9 cellular contexts compared by ENCODE assay signal in genomic region chr20:16729080-16729479, GRCh38. TPM values are rescaled to one million over a fixed set of nuclear protein-coding genes. Genes with fewer than 3 reads are reported as not detected.
DNase-seq lines count a peak whose midpoint lies in the region; ATAC-seq, FAIRE-seq and TF ChIP-seq lines count a peak whose summit lies in the region.
"Had no signal": no experiment of that assay in that cellular context is flagged by ENCODE, and none has a peak within 500 bp of the region (broad histone marks: within the 10 kb centered on the region; RNA-seq: fewer than 3 reads in every experiment).

No MANE protein-coding gene starts in this region.

- intact Hi-C loops in Right ventricle myocardium inferior (cut with DNase I), result no loop called here
- intact Hi-C loops in K562 (cut with micrococcal nuclease), result no loop called here
- intact Hi-C loops in vagina (cut with DNase I), result no loop called here

- 100% methylated on average over 1 of the region's 1 CpG for WGBS in K562 (ENCODE audit: insufficient coverage, low coverage, missing lambda C conversion rate)

- no peaks in the 10 kb centered on the region for H3K9me1 ChIP-seq in K562 (ENCODE audit: control insufficient read depth, insufficient read depth, low read length)

- H3K27me3 ChIP-seq in right atrium auricular region (no peaks in the 10 kb centered on the region), K562 (ENCODE audit: control insufficient read depth in 2 of 2, insufficient read depth in 2 of 2, low read length in 2 of 2) (no peaks in the 10 kb centered on the region), muscle layer of duodenum (ENCODE audit: low read depth, low read length) (no peaks in the 10 kb centered on the region), vagina (no peaks in the 10 kb centered on the region)

- peaks cover 0 to 17% of the 10 kb centered on the region in 2 donors for H3K4me1 ChIP-seq in right atrium auricular region
- H3K4me1 ChIP-seq in K562 (replicated peaks in 1 of 2; ENCODE audit: control insufficient read depth in 2 of 2, insufficient read depth in 2 of 2, low read length in 2 of 2), result peaks cover 0 to 3% of the 10 kb centered on the region in 2 experiments; a peak in 3 of 5 replicates
- H3K4me1 ChIP-seq in muscle layer of duodenum (ENCODE audit: control insufficient read depth in 1 of 2, insufficient read depth in 2 of 2, low read length in 2 of 2), result peaks cover 4 to 19% of the 10 kb centered on the region in 2 donors
- peaks cover 23% of the 10 kb centered on the region for H3K4me1 ChIP-seq in vagina

- H4K20me1 ChIP-seq in K562 (replicated peaks; ENCODE audit: control insufficient read depth, insufficient read depth, low read length), result 0 out of 2 replicates have a peak, but pooled peaks cover 8% of the 10 kb centered on the region

- H3K9me3 ChIP-seq in right atrium auricular region (peaks cover 0 to 10% of the 10 kb centered on the region in 2 donors), K562 (replicated peaks; ENCODE audit: control insufficient read depth, insufficient read depth, low read depth, low read length) (peaks cover 8% of the 10 kb centered on the region), muscle layer of duodenum (ENCODE audit: control insufficient read depth in 1 of 2, low read length in 2 of 2) (peaks cover 0 to 2% of the 10 kb centered on the region in 2 donors), vagina (no peaks in the 10 kb centered on the region)

- no peak for TF ChIP-seq RAD21 in K562 (CRISPR knock-in tag; conservative IDR thresholded peaks at IDR 0.05 in 1 of 2, IDR thresholded peaks at IDR 0.05 in 1 of 2)

- POLR2A ChIA-PET in K562 (lab: Yijun Ruan, JAX), result no interaction called here

- DNase-seq in right atrium auricular region (ENCODE audit: low spot score), result no peak
- no peak for DNase-seq in Right ventricle myocardium inferior (ENCODE audit: missing footprints)
- DNase-seq in K562 (ENCODE audit: extremely low read depth in 1 of 4, low spot score in 3 of 4), result no peak
- DNase-seq in vagina (ENCODE audit: extremely low spot score in 2 of 2), result no peak
- no peak for DNase-seq in putamen (ENCODE audit: low spot score)
- DNase-seq in NCI-H1417 (lab: John Stamatoyannopoulos, UW), result no peak

- H3K36me3 ChIP-seq in right atrium auricular region (peaks cover 12% of the 10 kb centered on the region), K562 (ENCODE audit: control insufficient read depth, insufficient read depth, low read length) (peaks cover 22% of the 10 kb centered on the region; the same call in 2 of the 3 replicates), muscle layer of duodenum (ENCODE audit: control insufficient read depth in 1 of 2, insufficient read depth in 2 of 2, low read length in 2 of 2) (peaks cover 20 to 21% of the 10 kb centered on the region in 2 donors), vagina (peaks cover 0 to 21% of the 10 kb centered on the region in 2 donors)

- no peak for ATAC-seq in Right ventricle myocardium inferior
- ATAC-seq in K562, result no peak
- ATAC-seq in GM19455 (IDR thresholded peaks at IDR 0.05; ENCODE audit: unreplicated experiment), result no peak

- H3K27ac ChIP-seq in right atrium auricular region, result peak overlapping the region; percentile 77 to 86
- H3K27ac ChIP-seq in K562 (ENCODE audit: extremely low read depth, low read depth, low read length), result peak overlapping the region; percentile 95; the same call in 1 of the 3 replicates
- no peak overlapping the region for H3K27ac ChIP-seq in muscle layer of duodenum (ENCODE audit: low read length)
- H3K27ac ChIP-seq in vagina, result no peak overlapping the region

- in situ Hi-C loops in K562 (cut with MboI), result no loop called here

- H3K4me3 ChIP-seq in right atrium auricular region (peak overlapping the region; percentile 82 to 85), K562 (no peak overlapping the region), muscle layer of duodenum (ENCODE audit: low read depth in 1 of 2, low read length in 2 of 2) (peak overlapping the region; percentile 93 to 98), vagina (peak overlapping the region; percentile 71 to 97)

- BruUV-seq in K562 (replicated peaks; lab: Mats Ljungman, UMichigan), result no TSS peak

- TF ChIP-seq CTCF in right atrium auricular region (IDR thresholded peaks at IDR 0.05), result no peak
- no peak for TF ChIP-seq CTCF in K562 (IDR thresholded peaks at IDR 0.05 in 2 of 3, conservative IDR thresholded peaks at IDR 0.05 in 1 of 3; ENCODE audit: insufficient read depth in 2 of 3, low read depth in 1 of 3, low read length in 3 of 3)
- TF ChIP-seq CTCF in vagina (IDR thresholded peaks at IDR 0.05), result no peak

- CTCF ChIA-PET in K562 (lab: Yijun Ruan, JAX; ENCODE audit: low intra/inter-chr PET ratio), result no interaction called here

- TF ChIP-seq POLR2A in K562 (conservative IDR thresholded peaks at IDR 0.05), result no peak
- no peak for TF ChIP-seq POLR2A in vagina (IDR thresholded peaks at IDR 0.05)

- TF ChIP-seq EP300 in K562 (IDR thresholded peaks at IDR 0.05; ENCODE audit: low read length), result no peak

- peak overlapping the region; percentile 95; the same call in 1 of the 2 replicates for H3K4me2 ChIP-seq in K562 (ENCODE audit: insufficient read depth, low read length)

- peak overlapping the region; percentile 100 for H2AFZ ChIP-seq in K562 (ENCODE audit: low read depth, low read length)

- H3K9ac ChIP-seq in K562 (ENCODE audit: insufficient read depth in 1 of 2, low read depth in 2 of 2, low read length in 2 of 2), result no peak overlapping the region

- no peak for FAIRE-seq in K562 (lab: Jason Lieb, UNC)

- peaks cover 21% of the 10 kb centered on the region for H3K79me2 ChIP-seq in K562 (ENCODE audit: control insufficient read depth, insufficient read depth, low read length)

TF ChIP-seq in K562, 482 proteins besides CTCF, POLR2A, EP300 and RAD21 (continues in another document):
- no peak for TF ChIP-seq RCOR1 (IDR thresholded peaks at IDR 0.05; ENCODE audit: borderline replicate concordance in 1 of 2, low read depth in 2 of 2, low read length in 2 of 2)
- no peak for TF ChIP-seq SIX5 (IDR thresholded peaks at IDR 0.05; ENCODE audit: borderline replicate concordance in 1 of 2, insufficient read depth in 1 of 2, low read depth in 1 of 2, low read length in 2 of 2)
- no peak for TF ChIP-seq CBX3 (IDR thresholded peaks at IDR 0.05; ENCODE audit: borderline replicate concordance in 1 of 2, low read length in 2 of 2)
- TF ChIP-seq CHD1 (IDR thresholded peaks at IDR 0.05; ENCODE audit: low read length), result no peak
- TF ChIP-seq KAT7 (CRISPR knock-in tag; IDR thresholded peaks at IDR 0.05; ENCODE audit: borderline replicate concordance), result no peak
- TF ChIP-seq ZNF507 (tag; conservative IDR thresholded peaks at IDR 0.05), result no peak
- TF ChIP-seq PCBP2 (IDR thresholded peaks at IDR 0.05; ENCODE audit: low read depth, low read length, poor library complexity, severe bottlenecking), result no peak
- no peak for TF ChIP-seq ZNF280A (IDR thresholded peaks at IDR 0.05; ENCODE audit: low read depth, partially characterized antibody)

RNA-seq across cellular contexts. Expression of gene SNRPB2, which starts 0.7 kb away (rescaled TPM):
- total RNA-seq in right atrium auricular region (10 to 100 TPM; 21.4 to 25.3 TPM), Right ventricle myocardium inferior (34.7 TPM), K562 (2014; rRNA removed) (38.2 and 40.0 TPM in 2 replicates), K562 (2014; rRNA removed; fragmentation: Illumina TruSeq; extraction: Trizol) (98.9 and 102 TPM in 2 replicates), K562 (2015; rRNA removed; fragmentation: Illumina TruSeq; extraction: Trizol) (83.7 and 86.9 TPM in 2 replicates), K562 (2021) (56.2 and 57.3 TPM in 2 replicates), vagina (17.2 TPM)
- total RNA-seq in K562 (2011; cell fraction: chromatin; rRNA removed; ENCODE audit: low replicate concordance), result 6.7 and 10.9 TPM in 2 replicates
- total RNA-seq in K562 (2011; cell fraction: nucleolus; rRNA removed), result 3.5 and 4.6 TPM in 2 replicates
- total RNA-seq in K562 (2011; cell fraction: nucleoplasm; rRNA removed), result 6.5 and 7.3 TPM in 2 replicates
- polyA plus RNA-seq in K562 (2011; rRNA removed) (52.5 and 78.5 TPM in 2 replicates), K562 (2014; fragmentation: Illumina TruSeq; extraction: Trizol) (82.2 and 89.4 TPM in 2 replicates), K562 (2014; fragmentation: Nextera tagmentation; extraction: Ambion mirVana) (100 to 1,000 TPM; 122 to 131 TPM), K562 (2014; rRNA removed) (105 and 107 TPM in 2 replicates)
- 12.6 and 32.9 TPM in 2 replicates for polyA plus RNA-seq in K562 (2011; cell fraction: cytosol; rRNA removed)
- 8.7 and 15.1 TPM in 2 replicates for polyA plus RNA-seq in K562 (2011; cell fraction: nucleus; rRNA removed)
- polyA plus RNA-seq in K562 (2012), result 61.9 and 82.1 TPM in 2 replicates
- 37.1 and 44.8 TPM in 2 replicates for polyA minus RNA-seq in K562 (2011; rRNA and poly(A)+ RNA removed)
- 12.6 and 16.1 TPM in 2 replicates for polyA minus RNA-seq in K562 (2011; cell fraction: cytosol; rRNA and poly(A)+ RNA removed)
- 4.2 and 8.1 TPM in 2 replicates for polyA minus RNA-seq in K562 (2011; cell fraction: nucleus; rRNA and poly(A)+ RNA removed)

RNA-seq across cellular contexts. Expression of gene OTOR, which starts 19.1 kb away (rescaled TPM):
- total RNA-seq in right atrium auricular region, result not detected
- total RNA-seq in Right ventricle myocardium inferior, result not detected
- total RNA-seq in K562 (2011; cell fraction: chromatin; rRNA removed; ENCODE audit: low replicate concordance), result not detected in 2 replicates
- not detected in 2 replicates for total RNA-seq in K562 (2011; cell fraction: nucleolus; rRNA removed)
- total RNA-seq in K562 (2011; cell fraction: nucleoplasm; rRNA removed), result not detected in 2 replicates
- total RNA-seq in K562 (2014; rRNA removed), result not detected in 2 replicates
- total RNA-seq in K562 (2014; rRNA removed; fragmentation: Illumina TruSeq; extraction: Trizol), result not detected in 2 replicates
- not detected in 2 replicates for total RNA-seq in K562 (2015; rRNA removed; fragmentation: Illumina TruSeq; extraction: Trizol)
- total RNA-seq in K562 (2021), result not detected in 2 replicates
- polyA plus RNA-seq in K562 (2011; rRNA removed), result not detected in 2 replicates
- polyA plus RNA-seq in K562 (2011; cell fraction: cytosol; rRNA removed), result not detected in 2 replicates
- polyA plus RNA-seq in K562 (2011; cell fraction: nucleus; rRNA removed), result not detected in 2 replicates
- polyA plus RNA-seq in K562 (2012), result not detected in 2 replicates
- not detected in 2 replicates for polyA plus RNA-seq in K562 (2014; fragmentation: Illumina TruSeq; extraction: Trizol)
- not detected for polyA plus RNA-seq in K562 (2014; fragmentation: Nextera tagmentation; extraction: Ambion mirVana)
- not detected in 2 replicates for polyA plus RNA-seq in K562 (2014; rRNA removed)
- polyA minus RNA-seq in K562 (2011; rRNA and poly(A)+ RNA removed), result not detected in 2 replicates
- not detected in 2 replicates for polyA minus RNA-seq in K562 (2011; cell fraction: cytosol; rRNA and poly(A)+ RNA removed)
- not detected in 2 replicates for polyA minus RNA-seq in K562 (2011; cell fraction: nucleus; rRNA and poly(A)+ RNA removed)
- not detected for total RNA-seq in vagina
- total RNA-seq: posterior vena cava had no signal

Comparison
In these comparisons a context has a peak if more than half of its experiments do, and no peak if none do; other contexts are left out.
1. H3K27ac ChIP-seq: peak in right atrium auricular region (2 of 2) and K562 (single experiment); none in muscle layer of duodenum (single experiment) and vagina (single experiment).